14 cellular contexts compared by ENCODE assay signal in the genomic region with DNA sequence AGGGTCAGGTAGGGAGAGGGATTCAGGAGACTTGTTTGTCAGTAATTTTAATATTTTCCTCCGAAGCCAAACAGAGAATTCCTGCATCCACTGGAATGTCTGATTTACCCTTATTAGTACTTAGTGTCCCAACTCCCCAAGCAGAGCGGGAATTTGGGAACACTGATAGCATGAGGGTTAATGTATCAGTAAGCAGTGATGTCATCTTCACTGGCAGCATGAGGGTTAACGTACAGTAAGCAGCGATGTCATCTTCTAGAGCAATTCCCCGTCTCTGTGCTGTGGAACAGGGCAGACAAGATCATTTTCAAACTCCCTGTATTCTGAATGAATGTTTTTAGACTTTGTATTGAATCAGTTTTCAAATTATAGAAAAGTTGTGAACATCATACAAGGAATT.
DNase-seq lines count a peak whose midpoint lies in the region; ATAC-seq and TF ChIP-seq lines count a peak whose summit lies in the region.
"Had no signal": no experiment of that assay in that cellular context is flagged by ENCODE, and none has a peak within 500 bp of the region (broad histone marks: within the 10 kb centered on the region; RNA-seq: fewer than 3 reads in every experiment).

No MANE protein-coding gene starts in this region.

- TF ChIP-seq CTCF in IMR-90 (conservative IDR thresholded peaks at IDR 0.05; ENCODE audit: low read depth, low read length) (no peak), choroid plexus epithelial cell (conservative IDR thresholded peaks at IDR 0.05; ENCODE audit: low read depth, low read length) (no peak)

- H3K27me3 ChIP-seq in IMR-90 (ENCODE audit: control insufficient read depth, insufficient read depth, low read length): no peaks in the 10 kb centered on the region

- H3K9me3 Mint-ChIP-seq in activated naive CD4-positive, alpha-beta T cell treated with anti-CD3 and anti-CD28 coated beads, Interleukin-2, amount 50 U/mL, for 72 hours: no peaks in the 10 kb centered on the region

- CTCF ChIA-PET in IMR-90 (lab: Yijun Ruan, JAX): no interaction called here

- peaks cover 5% of the 10 kb centered on the region in 2 donors for H3K36me3 Mint-ChIP-seq in activated naive CD4-positive, alpha-beta T cell treated with anti-CD3 and anti-CD28 coated beads, Interleukin-2, amount 50 U/mL, for 72 hours

- H4K5ac ChIP-seq in IMR-90 (ENCODE audit: low read depth, low read length): no peak overlapping the region

- no peak overlapping the region for H3K27ac Mint-ChIP-seq in activated naive CD4-positive, alpha-beta T cell treated with anti-CD3 and anti-CD28 coated beads, Interleukin-2, amount 50 U/mL, for 72 hours
- H3K27ac Mint-ChIP-seq: CD4-positive, alpha-beta memory T cell had no signal

- no peaks in the 10 kb centered on the region for H3K9me3 ChIP-seq in IMR-90 (ENCODE audit: control insufficient read depth, insufficient read depth, low read length)
- H3K9me3 ChIP-seq: HAP-1 had no signal

- H4K8ac ChIP-seq in IMR-90 (ENCODE audit: low read depth in 2 of 2, low read length in 2 of 2): no peak overlapping the region

- H2BK20ac ChIP-seq in IMR-90 (ENCODE audit: low read depth, low read length): no peak overlapping the region

- no peak overlapping the region for H2AK9ac ChIP-seq in IMR-90 (replicated peaks; ENCODE audit: low read depth, low read length, poor library complexity)

- no peak overlapping the region for H2AFZ ChIP-seq in IMR-90 (replicated peaks; ENCODE audit: low read length, poor library complexity)

- peaks cover 2 to 5% of the 10 kb centered on the region in 2 experiments; a peak in 1 of 4 replicates for H3K79me1 ChIP-seq in IMR-90 (ENCODE audit: low read depth in 1 of 2, low read length in 2 of 2)

- ATAC-seq in IMR-90 (ENCODE audit: low read depth) (no peak), GM19397 (IDR thresholded peaks at IDR 0.05; ENCODE audit: unreplicated experiment) (no peak)
- no peak for ATAC-seq in activated naive CD4-positive, alpha-beta T cell treated with anti-CD3 and anti-CD28 coated beads, Interleukin-2, amount 50 U/mL, for 72 hours

- no peak overlapping the region for H3K18ac ChIP-seq in IMR-90 (ENCODE audit: low read depth, low read length)

- peak; percentile 43 for DNase-seq in IMR-90
- peak; percentile 58 for DNase-seq in NCI-H526 treated with DMSO at 0.1 percent for 48 hours (lab: John Stamatoyannopoulos, UW)
- peak; percentile 24 for DNase-seq in choroid plexus epithelial cell (ENCODE audit: low read depth)
- DNase-seq in activated naive CD4-positive, alpha-beta T cell treated with anti-CD3 and anti-CD28 coated beads, Interleukin-2, amount 50 U/mL, for 72 hours (ENCODE audit: low spot score in 2 of 2): no peak
- no peak for DNase-seq in NCI-H2227 (lab: John Stamatoyannopoulos, UW; ENCODE audit: unreplicated experiment)
- DNase-seq: C1 segment of cervical spinal cord; Calu3; CD4-positive, alpha-beta memory T cell; DMS53; DMS79 treated with DMSO at 0.1 percent for 48 hours; GF-D8; GOT3 had no signal

- intact Hi-C loops in IMR-90 (cut with micrococcal nuclease): no loop called here

- POLR2A ChIA-PET in IMR-90 (lab: Charles Lee; ENCODE audit: unreplicated experiment): no interaction called here

- H3K9me1 ChIP-seq in IMR-90 (ENCODE audit: insufficient read depth, low read length): no peaks in the 10 kb centered on the region

- H2BK15ac ChIP-seq in IMR-90 (ENCODE audit: low read depth, low read length): no peak overlapping the region

- TF ChIP-seq POLR2A in IMR-90 (IDR thresholded peaks at IDR 0.05; ENCODE audit: low read depth, low read length): no peak

- H3K56ac ChIP-seq in IMR-90 (ENCODE audit: extremely low read depth, insufficient read depth, low read length): no peak overlapping the region

- H3K4me1 ChIP-seq in IMR-90 (ENCODE audit: control insufficient read depth, insufficient read depth, low read length): no peaks in the 10 kb centered on the region
- H3K4me1 ChIP-seq: HAP-1 had no signal

- in situ Hi-C loops in IMR-90 (cut with MboI; ENCODE audit: low sequenced_read_pairs): no loop called here

- H3K4me3 ChIP-seq in IMR-90 (ENCODE audit: insufficient read depth, low read depth, low read length) (no peak overlapping the region), choroid plexus epithelial cell (ENCODE audit: low read depth, low read length) (no peak overlapping the region)
- H3K4me3 ChIP-seq: HAP-1 had no signal

- H4K91ac ChIP-seq in IMR-90 (ENCODE audit: insufficient read depth, low read depth, low read length): no peak overlapping the region

- no peak overlapping the region for H2BK5ac ChIP-seq in IMR-90 (ENCODE audit: low read depth, low read length, poor library complexity, severe bottlenecking)

- no peak overlapping the region for H3K27ac ChIP-seq in IMR-90 (ENCODE audit: insufficient read depth, low read length)

- dilution Hi-C loops in IMR-90 (cut with HindIII; ENCODE audit: low sequenced_read_pairs, unreplicated experiment): no loop called here

- 100% methylated on average over 1 of the region's 5 CpGs; no CpG with 5 or more reads in 1 of the 2 experiments for WGBS in IMR-90 (ENCODE audit: extremely low coverage in 2 of 2, insufficient read length in 1 of 2), 2 experiments

- no TSS peak for BruUV-seq in IMR-90 (replicated peaks; lab: Mats Ljungman, UMichigan)

- no peaks in the 10 kb centered on the region for H3K36me3 ChIP-seq in IMR-90 (ENCODE audit: control insufficient read depth, insufficient read depth, low read length)
- H3K36me3 ChIP-seq: HAP-1 had no signal

- H2AK5ac ChIP-seq in IMR-90 (ENCODE audit: low read depth, low read length): no peak overlapping the region

- H4K20me1 ChIP-seq in IMR-90 (ENCODE audit: insufficient read depth, low read length): no peaks in the 10 kb centered on the region

- H3K9ac ChIP-seq in IMR-90 (ENCODE audit: low read depth, low read length): no peak overlapping the region

- no peak overlapping the region for H3K4ac ChIP-seq in IMR-90 (ENCODE audit: low read depth, low read length)

- no peak overlapping the region for H3K4me2 ChIP-seq in IMR-90 (ENCODE audit: low read depth, low read length)

- no peak overlapping the region for H2BK120ac ChIP-seq in IMR-90 (ENCODE audit: low read depth, low read length)

- TF ChIP-seq RAD21 in IMR-90 (IDR thresholded peaks at IDR 0.05; ENCODE audit: low read length): no peak

- no peak overlapping the region for H3K14ac ChIP-seq in IMR-90 (replicated peaks; ENCODE audit: low read depth, low read length)

- H3K23ac ChIP-seq in IMR-90 (ENCODE audit: low read depth, low read length): no peak overlapping the region

TF ChIP-seq in IMR-90, 13 proteins besides CTCF, POLR2A, EP300 and RAD21:
- no peak for TF ChIP-seq MAFK (IDR thresholded peaks at IDR 0.05; ENCODE audit: low read depth, low read length)
- no peak for TF ChIP-seq RFX5 (IDR thresholded peaks at IDR 0.05; ENCODE audit: low read depth, low read length)
- no peak for TF ChIP-seq FOS (IDR thresholded peaks at IDR 0.05; ENCODE audit: low read depth, low read length)
- no peak for TF ChIP-seq RCOR1 (IDR thresholded peaks at IDR 0.05; ENCODE audit: insufficient replicate concordance, low read length)
- TF ChIP-seq, protein P1, sequence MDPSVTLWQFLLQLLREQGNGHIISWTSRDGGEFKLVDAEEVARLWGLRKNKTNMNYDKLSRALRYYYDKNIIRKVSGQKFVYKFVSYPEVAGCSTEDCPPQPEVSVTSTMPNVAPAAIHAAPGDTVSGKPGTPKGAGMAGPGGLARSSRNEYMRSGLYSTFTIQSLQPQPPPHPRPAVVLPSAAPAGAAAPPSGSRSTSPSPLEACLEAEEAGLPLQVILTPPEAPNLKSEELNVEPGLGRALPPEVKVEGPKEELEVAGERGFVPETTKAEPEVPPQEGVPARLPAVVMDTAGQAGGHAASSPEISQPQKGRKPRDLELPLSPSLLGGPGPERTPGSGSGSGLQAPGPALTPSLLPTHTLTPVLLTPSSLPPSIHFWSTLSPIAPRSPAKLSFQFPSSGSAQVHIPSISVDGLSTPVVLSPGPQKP (IDR thresholded peaks at IDR 0.05; ENCODE audit: borderline replicate concordance, low read depth, low read length): no peak
- TF ChIP-seq MAZ (IDR thresholded peaks at IDR 0.05; ENCODE audit: borderline replicate concordance, low read depth, low read length): no peak
- no peak for TF ChIP-seq CEBPB (IDR thresholded peaks at IDR 0.05; ENCODE audit: low read depth, low read length)
- TF ChIP-seq NFE2L2 (IDR thresholded peaks at IDR 0.05; ENCODE audit: low read depth, low read length): no peak
- TF ChIP-seq, protein P2, sequence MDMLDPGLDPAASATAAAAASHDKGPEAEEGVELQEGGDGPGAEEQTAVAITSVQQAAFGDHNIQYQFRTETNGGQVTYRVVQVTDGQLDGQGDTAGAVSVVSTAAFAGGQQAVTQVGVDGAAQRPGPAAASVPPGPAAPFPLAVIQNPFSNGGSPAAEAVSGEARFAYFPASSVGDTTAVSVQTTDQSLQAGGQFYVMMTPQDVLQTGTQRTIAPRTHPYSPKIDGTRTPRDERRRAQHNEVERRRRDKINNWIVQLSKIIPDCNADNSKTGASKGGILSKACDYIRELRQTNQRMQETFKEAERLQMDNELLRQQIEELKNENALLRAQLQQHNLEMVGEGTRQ (IDR thresholded peaks at IDR 0.05; ENCODE audit: low read depth, low read length): no peak
- TF ChIP-seq SMC3 (IDR thresholded peaks at IDR 0.05; ENCODE audit: low read depth, low read length): no peak
- TF ChIP-seq MXI1 (IDR thresholded peaks at IDR 0.05; ENCODE audit: borderline replicate concordance, low read depth, low read length): no peak
- TF ChIP-seq CHD1 (IDR thresholded peaks at IDR 0.05; ENCODE audit: low read depth, low read length): no peak
- TF ChIP-seq BHLHE40 (IDR thresholded peaks at IDR 0.05; ENCODE audit: low read depth, low read length): no peak

Comparison
In these comparisons a context has a peak if more than half of its experiments do, and no peak if none do; other contexts are left out.
1. DNase-seq: peak in IMR-90 (single experiment), NCI-H526 treated with DMSO at 0.1 percent for 48 hours (single experiment) and choroid plexus epithelial cell (single experiment); none in activated naive CD4-positive, alpha-beta T cell treated with anti-CD3 and anti-CD28 coated beads, Interleukin-2, amount 50 U/mL, for 72 hours (0 of 2) and NCI-H2227 (single experiment).